ENCODE assay signal across 9 cellular contexts in genomic region chr9:2158729-2159128, GRCh38.
A peak's percentile ranks its signal among the peaks of the same experiment; 100 is the strongest.
DNase-seq lines count a peak whose midpoint lies in the region; ATAC-seq, FAIRE-seq and TF ChIP-seq lines count a peak whose summit lies in the region.
"Had no signal": no experiment of that assay in that cellular context is flagged by ENCODE, and none has a peak within 500 bp of the region (broad histone marks: within the 10 kb centered on the region; RNA-seq: fewer than 3 reads in every experiment).

No MANE protein-coding gene starts in this region.

- H3K36me3 Mint-ChIP-seq in activated T-cell treated with anti-CD3 and anti-CD28 coated beads, Interleukin-2, amount 50 U/mL, for 24 hours (ENCODE audit: low read depth): peaks cover 32% of the 10 kb centered on the region
- peaks cover 6% of the 10 kb centered on the region for H3K36me3 Mint-ChIP-seq in astrocyte (ENCODE audit: low read depth, unreplicated experiment)

- H2AFZ ChIP-seq in astrocyte (ENCODE audit: low read depth, low read length): peak overlapping the region; percentile 77

- no peaks in the 10 kb centered on the region for H3K9me3 ChIP-seq in astrocyte (ENCODE audit: insufficient read depth, low read depth, low read length)
- H3K9me3 ChIP-seq in tibial artery: no peaks in the 10 kb centered on the region

- TF ChIP-seq CTCF in astrocyte (IDR thresholded peaks at IDR 0.05; ENCODE audit: insufficient read depth, low read depth, low read length) (no peak), tibial artery (IDR thresholded peaks at IDR 0.05) (no peak)

- peak overlapping the region; percentile 96 for H3K27ac Mint-ChIP-seq in activated T-cell treated with anti-CD3 and anti-CD28 coated beads, Interleukin-2, amount 50 U/mL, for 24 hours
- peak overlapping the region; percentile 88 for H3K27ac Mint-ChIP-seq in astrocyte (ENCODE audit: unreplicated experiment)

- no peaks in the 10 kb centered on the region for H3K9me3 Mint-ChIP-seq in activated T-cell treated with anti-CD3 and anti-CD28 coated beads, Interleukin-2, amount 50 U/mL, for 24 hours
- H3K9me3 Mint-ChIP-seq in astrocyte (ENCODE audit: unreplicated experiment): no peaks in the 10 kb centered on the region

- peak overlapping the region; percentile 82 for H3K4me3 Mint-ChIP-seq in activated T-cell treated with anti-CD3 and anti-CD28 coated beads, Interleukin-2, amount 50 U/mL, for 24 hours
- peak overlapping the region; percentile 89 for H3K4me3 Mint-ChIP-seq in astrocyte (ENCODE audit: unreplicated experiment)

- no peaks in the 10 kb centered on the region for H3K27me3 Mint-ChIP-seq in activated T-cell treated with anti-CD3 and anti-CD28 coated beads, Interleukin-2, amount 50 U/mL, for 24 hours
- no peaks in the 10 kb centered on the region for H3K27me3 Mint-ChIP-seq in astrocyte (ENCODE audit: low read depth, unreplicated experiment)

- intact Hi-C loops in tibial artery (cut with DNase I; ENCODE audit: low total_unique reads): no loop called here

- peak overlapping the region; percentile 82 for H3K27ac ChIP-seq in astrocyte (ENCODE audit: low read depth, low read length)
- H3K27ac ChIP-seq in tibial artery: peak overlapping the region; percentile 77 to 81

- peaks cover 8% of the 10 kb centered on the region for H3K79me2 ChIP-seq in astrocyte (ENCODE audit: insufficient read depth, low read length)

- H3K36me3 ChIP-seq in astrocyte (ENCODE audit: insufficient read depth, low read length) (no peaks in the 10 kb centered on the region), tibial artery (peaks cover 0 to 8% (median 7%) of the 10 kb centered on the region in 3 donors)

- H3K27me3 ChIP-seq in astrocyte (ENCODE audit: insufficient read depth, low read length): no peaks in the 10 kb centered on the region
- H3K27me3 ChIP-seq in tibial artery: no peaks in the 10 kb centered on the region

- H3K9ac ChIP-seq in astrocyte (ENCODE audit: low read length): peak overlapping the region; percentile 83

- peak; percentile 13 for FAIRE-seq in astrocyte (lab: Jason Lieb, UNC)
- FAIRE-seq: D721Med had no signal

- no peak for DNase-seq in activated T-cell treated with anti-CD3 and anti-CD28 coated beads, Interleukin-2, amount 50 U/mL, for 24 hours
- DNase-seq in activated T-cell treated with anti-CD3 and anti-CD28 coated beads, Interleukin-2, amount 50 U/mL, for 48 hours: no peak
- DNase-seq in astrocyte (ENCODE audit: low read depth) (no peak), lung microvascular endothelial cell (ENCODE audit: low read depth in 2 of 2) (peak; percentile 4 to 9), tibial artery (no peak), Kasumi-1 (lab: John Stamatoyannopoulos, UW) (no peak), hippocampal formation (lab: John Stamatoyannopoulos, UW) (no peak)

- H4K20me1 ChIP-seq in astrocyte (ENCODE audit: insufficient read depth, low read length): no peaks in the 10 kb centered on the region

- peaks cover 61% of the 10 kb centered on the region for H3K4me1 Mint-ChIP-seq in activated T-cell treated with anti-CD3 and anti-CD28 coated beads, Interleukin-2, amount 50 U/mL, for 24 hours (ENCODE audit: low read depth)
- peaks cover 18% of the 10 kb centered on the region for H3K4me1 Mint-ChIP-seq in astrocyte (ENCODE audit: low read depth, unreplicated experiment)

- peak overlapping the region; percentile 88 for H3K4me2 ChIP-seq in astrocyte (ENCODE audit: low read length)

- H3K4me3 ChIP-seq in astrocyte (ENCODE audit: insufficient read depth, low read depth, low read length): peak overlapping the region; percentile 70
- peak overlapping the region; percentile 51 to 57 for H3K4me3 ChIP-seq in tibial artery

- H3K4me1 ChIP-seq in astrocyte (ENCODE audit: insufficient read depth, low read length): peaks cover 23% of the 10 kb centered on the region
- peaks cover 0 to 21% (median 9%) of the 10 kb centered on the region in 4 donors for H3K4me1 ChIP-seq in tibial artery

- ATAC-seq in HG02623 (IDR thresholded peaks at IDR 0.05; ENCODE audit: unreplicated experiment): no peak

Comparison
In these comparisons a context has a peak if more than half of its experiments do, and no peak if none do; other contexts are left out.
1. DNase-seq: peak in lung microvascular endothelial cell (2 of 2); none in activated T-cell treated with anti-CD3 and anti-CD28 coated beads, Interleukin-2, amount 50 U/mL, for 24 hours (single experiment), activated T-cell treated with anti-CD3 and anti-CD28 coated beads, Interleukin-2, amount 50 U/mL, for 48 hours (0 of 2), astrocyte (single experiment), tibial artery (0 of 2), Kasumi-1 (0 of 2) and hippocampal formation (0 of 2).